Comparison of ENCODE assay signal across 33 cellular contexts in genomic region chr3:17947833-17948232, GRCh38.
"Had no signal": no experiment of that assay in that cellular context is flagged by ENCODE, and none has a peak within 500 bp of the region (broad histone marks: within the 10 kb centered on the region; RNA-seq: fewer than 3 reads in every experiment).

No MANE protein-coding gene starts in this region.

- H3K27me3 Mint-ChIP-seq: activated naive CD4-positive, alpha-beta T cell treated with anti-CD3 and anti-CD28 coated beads, Interleukin-2, amount 10 ng/mL, durations not matched to agents 7 days and 5 days had no signal

- H3K27ac Mint-ChIP-seq: activated B cell treated with CpG ODN at 0.5 μM for 24 hours; activated CD4-positive, alpha-beta memory T cell treated with anti-CD3 and anti-CD28 coated beads, Interleukin-2, amount 10 ng/mL, durations not matched to agents 7 days and 5 days; activated CD4-positive, alpha-beta T cell treated with anti-CD3 and anti-CD28 coated beads, Interleukin-2, amount 10 ng/mL, durations not matched to agents 24 days and 14 days; activated CD8-positive, alpha-beta memory T cell treated with anti-CD3 and anti-CD28 coated beads, Interleukin-2, amount 10 ng/mL, durations not matched to agents 7 days and 5 days; activated CD8-positive, alpha-beta T cell treated with anti-CD3 and anti-CD28 coated beads, Interleukin-2, amount 10 ng/mL, durations not matched to agents 7 days and 5 days; activated naive CD4-positive, alpha-beta T cell treated with anti-CD3 and anti-CD28 coated beads, Interleukin-2, amount 10 ng/mL, durations not matched to agents 7 days and 5 days; activated naive CD4-positive, alpha-beta T cell treated with anti-CD3 and anti-CD28 coated beads, Interleukin-2, amount 50 U/mL, for 24 hours; activated naive CD8-positive, alpha-beta T cell; activated T-cell treated with anti-CD3 and anti-CD28 coated beads, Interleukin-2, amount 50 U/mL, for 24 hours; activated T-helper 2 cell treated with anti-CD3 and anti-CD28 coated beads, Interferon-gamma antibody, Interleukin-2, Interleukin-4, amounts not matched to agents 10 μg/mL and 5 μg/mL and 100 μg/mL, durations not matched to agents 14 hours and 24 hours and 36 hours; T-helper 1 cell treated with Interleukin-12 subunit alpha and Interleukin-12 subunit beta and Interleukin-4 antibody, amounts not matched to agents 30 μg/mL and 1 μg/mL, for 36 hours; T-helper 2 cell treated with Interferon-gamma antibody and Interleukin-4, amounts not matched to agents 5 μg/mL and 100 μg/mL, for 36 hours had no signal

- H3K36me3 ChIP-seq: ascending aorta, cardiac muscle cell had no signal

- H3K27ac ChIP-seq: ascending aorta, cardiac muscle cell, VCaP had no signal

- H3K4me3 Mint-ChIP-seq: activated B cell treated with CpG ODN at 0.5 μM for 24 hours; activated CD4-positive, alpha-beta memory T cell treated with anti-CD3 and anti-CD28 coated beads, Interleukin-2, amount 10 ng/mL, durations not matched to agents 7 days and 5 days; activated CD4-positive, alpha-beta T cell treated with anti-CD3 and anti-CD28 coated beads, Interleukin-2, amount 10 ng/mL, durations not matched to agents 24 days and 14 days; activated CD8-positive, alpha-beta memory T cell treated with anti-CD3 and anti-CD28 coated beads, Interleukin-2, amount 10 ng/mL, durations not matched to agents 7 days and 5 days; activated CD8-positive, alpha-beta T cell treated with anti-CD3 and anti-CD28 coated beads, Interleukin-2, amount 10 ng/mL, durations not matched to agents 7 days and 5 days; activated naive CD4-positive, alpha-beta T cell treated with anti-CD3 and anti-CD28 coated beads, Interleukin-2, amount 10 ng/mL, durations not matched to agents 7 days and 5 days; activated naive CD4-positive, alpha-beta T cell treated with anti-CD3 and anti-CD28 coated beads, Interleukin-2, amount 50 U/mL, for 24 hours; activated naive CD8-positive, alpha-beta T cell; activated T-cell treated with anti-CD3 and anti-CD28 coated beads, Interleukin-2, amount 50 U/mL, for 24 hours; brain; central memory CD8-positive, alpha-beta T cell; T-helper 1 cell treated with Interleukin-12 subunit alpha and Interleukin-12 subunit beta and Interleukin-4 antibody, amounts not matched to agents 30 μg/mL and 1 μg/mL, for 36 hours; T-helper 2 cell treated with Interferon-gamma antibody and Interleukin-4, amounts not matched to agents 5 μg/mL and 100 μg/mL, for 36 hours had no signal

- H3K4me1 ChIP-seq: ascending aorta had no signal

- H3K27me3 ChIP-seq: ascending aorta had no signal

- H3K4me1 Mint-ChIP-seq: activated CD4-positive, alpha-beta memory T cell treated with anti-CD3 and anti-CD28 coated beads, Interleukin-2, amount 10 ng/mL, durations not matched to agents 7 days and 5 days; activated CD4-positive, alpha-beta T cell treated with anti-CD3 and anti-CD28 coated beads, Interleukin-2, amount 10 ng/mL, durations not matched to agents 24 days and 14 days; activated CD8-positive, alpha-beta memory T cell treated with anti-CD3 and anti-CD28 coated beads, Interleukin-2, amount 10 ng/mL, durations not matched to agents 7 days and 5 days; activated naive CD4-positive, alpha-beta T cell treated with anti-CD3 and anti-CD28 coated beads, Interleukin-2, amount 10 ng/mL, durations not matched to agents 7 days and 5 days; activated naive CD4-positive, alpha-beta T cell treated with anti-CD3 and anti-CD28 coated beads, Interleukin-2, amount 50 U/mL, for 24 hours; central memory CD8-positive, alpha-beta T cell had no signal

- H3K4me3 ChIP-seq: ascending aorta, cardiac muscle cell had no signal

- H3K9me3 Mint-ChIP-seq: brain had no signal

- H3K36me3 Mint-ChIP-seq: activated CD8-positive, alpha-beta memory T cell treated with anti-CD3 and anti-CD28 coated beads, Interleukin-2, amount 10 ng/mL, durations not matched to agents 7 days and 5 days; activated naive CD4-positive, alpha-beta T cell treated with anti-CD3 and anti-CD28 coated beads, Interleukin-2, amount 10 ng/mL, durations not matched to agents 7 days and 5 days; activated naive CD4-positive, alpha-beta T cell treated with anti-CD3 and anti-CD28 coated beads, Interleukin-2, amount 50 U/mL, for 24 hours; activated naive CD8-positive, alpha-beta T cell; brain had no signal

- ATAC-seq: activated CD8-positive, alpha-beta memory T cell treated with anti-CD3 and anti-CD28 coated beads, Interleukin-2, amount 10 ng/mL, durations not matched to agents 7 days and 5 days; activated CD8-positive, alpha-beta T cell treated with anti-CD3 and anti-CD28 coated beads, Interleukin-2, amount 10 ng/mL, durations not matched to agents 7 days and 5 days had no signal

- DNase-seq: activated B cell treated with CpG ODN at 0.5 μM for 24 hours; activated CD4-positive, alpha-beta memory T cell treated with anti-CD3 and anti-CD28 coated beads, Interleukin-2, amount 10 ng/mL, durations not matched to agents 7 days and 5 days; activated CD4-positive, alpha-beta T cell treated with anti-CD3 and anti-CD28 coated beads for 4 hours; activated CD4-positive, alpha-beta T cell treated with anti-CD3 and anti-CD28 coated beads, Interleukin-2, amount 10 ng/mL, durations not matched to agents 24 days and 14 days; activated CD4-positive, alpha-beta T cell treated with anti-CD3 and anti-CD28 coated beads, Interleukin-2, amount 50 U/mL, for 48 hours; activated CD4-positive, CD25-positive, alpha-beta regulatory T cell treated with anti-CD3 and anti-CD28 coated beads, Interleukin-2, amount 50 U/mL, for 72 hours; activated CD8-positive, alpha-beta memory T cell treated with anti-CD3 and anti-CD28 coated beads for 24 hours; activated CD8-positive, alpha-beta memory T cell treated with anti-CD3 and anti-CD28 coated beads, Interleukin-2, amount 10 ng/mL, durations not matched to agents 7 days and 5 days; activated CD8-positive, alpha-beta memory T cell treated with anti-CD3 and anti-CD28 coated beads, Interleukin-2, amount 50 U/mL, for 48 hours; activated CD8-positive, alpha-beta T cell treated with anti-CD3 and anti-CD28 coated beads, Interleukin-2, amount 10 ng/mL, durations not matched to agents 7 days and 5 days; activated effector memory CD4-positive, alpha-beta T cell treated with Interleukin-2 at 50 U/mL for 16 hours; activated gamma-delta T cell; activated naive CD4-positive, alpha-beta T cell treated with anti-CD3 and anti-CD28 coated beads, Interleukin-2, amount 10 ng/mL, durations not matched to agents 7 days and 5 days; activated naive CD4-positive, alpha-beta T cell treated with Interleukin-2 at 50 U/mL for 16 hours; activated T-cell treated with anti-CD3 and anti-CD28 coated beads, Interleukin-2, amount 50 U/mL, for 24 hours; activated T-cell treated with anti-CD3 and anti-CD28 coated beads, Interleukin-2, amount 50 U/mL, for 48 hours; amygdala; anterior cingulate cortex; caudate nucleus; cerebellar nuclear complex; T-helper 1 cell; T-helper 2 cell; T-helper 9 cell had no signal

- H3K9me3 ChIP-seq: ascending aorta had no signal
